Comparison of ENCODE assay signal across 20 cellular contexts in the genomic region with DNA sequence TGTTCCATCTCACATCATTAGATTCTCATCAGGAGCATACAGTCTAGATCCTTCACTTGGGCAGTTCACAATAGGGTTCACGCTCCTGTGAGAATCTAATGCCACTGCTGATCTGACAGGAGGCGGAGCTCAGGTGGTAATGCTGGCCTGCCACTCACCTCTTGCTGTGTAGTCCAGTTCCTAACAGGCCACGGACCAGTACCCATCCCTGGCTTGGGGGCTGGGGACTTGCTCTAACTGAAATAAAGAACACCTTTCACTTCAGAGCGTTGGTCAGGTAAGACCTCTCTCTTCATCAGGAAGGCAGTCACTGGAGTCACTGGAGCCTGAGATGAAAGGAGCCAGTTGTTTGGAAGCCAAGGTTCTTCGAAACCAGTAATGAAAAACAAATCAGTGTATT.
"Had no signal": no experiment of that assay in that cellular context is flagged by ENCODE, and none has a peak within 500 bp of the region (broad histone marks: within the 10 kb centered on the region; RNA-seq: fewer than 3 reads in every experiment).

No MANE protein-coding gene starts in this region.

- H3K36me3 ChIP-seq: colonic mucosa, neutrophil had no signal

- H3K27ac ChIP-seq: colonic mucosa, hepatocyte, neutrophil, spleen, stomach had no signal

- H3K9me3 ChIP-seq: colonic mucosa, neutrophil, spleen, stomach had no signal

- H3K4me3 ChIP-seq: colonic mucosa, hepatocyte, lung, spleen, stomach had no signal

- H3K27me3 ChIP-seq: colonic mucosa, hepatocyte, neutrophil, spleen, stomach had no signal

- H3K27me3 Mint-ChIP-seq: naive thymus-derived CD4-positive, alpha-beta T cell; type B pancreatic cell had no signal

- DNase-seq: colonic mucosa; effector CD4-positive, alpha-beta T cell; foreskin melanocyte; head of caudate nucleus; kidney; left cardiac atrium; left ventricle myocardium superior; mesendoderm; naive thymus-derived CD4-positive, alpha-beta T cell; spleen; stimulated activated CD4-positive, alpha-beta T cell treated with anti-CD3 and anti-CD28 coated beads, Interleukin-15, amount 100 ng/mL, for 24 hours; stimulated activated CD4-positive, alpha-beta T cell treated with anti-CD3 and anti-CD28 coated beads, Interleukin-1b, Interleukin-23, amount 100 ng/mL, for 48 hours; stimulated activated CD4-positive, alpha-beta T cell treated with anti-CD3 and anti-CD28 coated beads, Interleukin-4, amount 100 ng/mL, for 24 hours; stimulated activated naive CD4-positive, alpha-beta T cell; stomach had no signal

- H3K4me3 Mint-ChIP-seq: naive thymus-derived CD4-positive, alpha-beta T cell; type B pancreatic cell had no signal

- H3K9me3 Mint-ChIP-seq: naive thymus-derived CD4-positive, alpha-beta T cell; type B pancreatic cell had no signal

- H3K4me1 ChIP-seq: colonic mucosa, spleen, stomach had no signal

- ATAC-seq: left cardiac atrium; left ventricle myocardium superior; naive thymus-derived CD4-positive, alpha-beta T cell; sciatic nerve had no signal

- H3K27ac Mint-ChIP-seq: type B pancreatic cell had no signal
